Comparison of ENCODE assay signal across 1 cellular context in the genomic region with DNA sequence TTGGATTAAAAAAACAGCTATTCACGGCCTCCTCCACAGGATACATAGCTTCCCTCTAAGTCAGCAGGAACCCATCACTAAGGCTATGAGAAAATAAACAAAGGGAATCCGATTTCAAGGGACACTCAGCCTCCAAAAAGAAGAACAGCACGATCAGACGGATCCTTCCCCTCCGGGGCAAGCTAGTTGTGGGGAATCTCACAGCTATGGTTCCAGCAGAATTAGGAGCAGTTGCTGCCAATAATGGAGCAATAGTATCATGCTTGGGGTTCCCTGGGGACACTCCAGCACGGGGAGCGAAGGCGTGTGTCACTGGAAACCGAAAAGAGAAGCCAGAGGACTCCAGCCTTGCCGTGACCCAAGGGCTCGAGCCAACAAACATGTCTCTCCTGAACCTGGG.
TF ChIP-seq lines count a peak whose summit lies in the region.

No MANE protein-coding gene starts in this region.

TF ChIP-seq in IMR-90, 13 proteins besides CTCF, POLR2A, EP300 and RAD21:
- TF ChIP-seq, protein P1, sequence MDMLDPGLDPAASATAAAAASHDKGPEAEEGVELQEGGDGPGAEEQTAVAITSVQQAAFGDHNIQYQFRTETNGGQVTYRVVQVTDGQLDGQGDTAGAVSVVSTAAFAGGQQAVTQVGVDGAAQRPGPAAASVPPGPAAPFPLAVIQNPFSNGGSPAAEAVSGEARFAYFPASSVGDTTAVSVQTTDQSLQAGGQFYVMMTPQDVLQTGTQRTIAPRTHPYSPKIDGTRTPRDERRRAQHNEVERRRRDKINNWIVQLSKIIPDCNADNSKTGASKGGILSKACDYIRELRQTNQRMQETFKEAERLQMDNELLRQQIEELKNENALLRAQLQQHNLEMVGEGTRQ (IDR thresholded peaks at IDR 0.05; ENCODE audit: low read depth, low read length), result no peak
- TF ChIP-seq MAFK (IDR thresholded peaks at IDR 0.05; ENCODE audit: low read depth, low read length) (no peak), RCOR1 (IDR thresholded peaks at IDR 0.05; ENCODE audit: insufficient replicate concordance, low read length) (no peak), CHD1 (IDR thresholded peaks at IDR 0.05; ENCODE audit: low read depth, low read length) (no peak), CEBPB (IDR thresholded peaks at IDR 0.05; ENCODE audit: low read depth, low read length) (no peak), SMC3 (IDR thresholded peaks at IDR 0.05; ENCODE audit: low read depth, low read length) (no peak), BHLHE40 (IDR thresholded peaks at IDR 0.05; ENCODE audit: low read depth, low read length) (no peak), FOS (IDR thresholded peaks at IDR 0.05; ENCODE audit: low read depth, low read length) (no peak), RFX5 (IDR thresholded peaks at IDR 0.05; ENCODE audit: low read depth, low read length) (no peak), MXI1 (IDR thresholded peaks at IDR 0.05; ENCODE audit: borderline replicate concordance, low read depth, low read length) (no peak), NFE2L2 (IDR thresholded peaks at IDR 0.05; ENCODE audit: low read depth, low read length) (no peak), MAZ (IDR thresholded peaks at IDR 0.05; ENCODE audit: borderline replicate concordance, low read depth, low read length) (no peak)
- TF ChIP-seq, protein P2, sequence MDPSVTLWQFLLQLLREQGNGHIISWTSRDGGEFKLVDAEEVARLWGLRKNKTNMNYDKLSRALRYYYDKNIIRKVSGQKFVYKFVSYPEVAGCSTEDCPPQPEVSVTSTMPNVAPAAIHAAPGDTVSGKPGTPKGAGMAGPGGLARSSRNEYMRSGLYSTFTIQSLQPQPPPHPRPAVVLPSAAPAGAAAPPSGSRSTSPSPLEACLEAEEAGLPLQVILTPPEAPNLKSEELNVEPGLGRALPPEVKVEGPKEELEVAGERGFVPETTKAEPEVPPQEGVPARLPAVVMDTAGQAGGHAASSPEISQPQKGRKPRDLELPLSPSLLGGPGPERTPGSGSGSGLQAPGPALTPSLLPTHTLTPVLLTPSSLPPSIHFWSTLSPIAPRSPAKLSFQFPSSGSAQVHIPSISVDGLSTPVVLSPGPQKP (IDR thresholded peaks at IDR 0.05; ENCODE audit: borderline replicate concordance, low read depth, low read length), result no peak
